Comparison of ENCODE assay signal across 12 cellular contexts in the genomic region with DNA sequence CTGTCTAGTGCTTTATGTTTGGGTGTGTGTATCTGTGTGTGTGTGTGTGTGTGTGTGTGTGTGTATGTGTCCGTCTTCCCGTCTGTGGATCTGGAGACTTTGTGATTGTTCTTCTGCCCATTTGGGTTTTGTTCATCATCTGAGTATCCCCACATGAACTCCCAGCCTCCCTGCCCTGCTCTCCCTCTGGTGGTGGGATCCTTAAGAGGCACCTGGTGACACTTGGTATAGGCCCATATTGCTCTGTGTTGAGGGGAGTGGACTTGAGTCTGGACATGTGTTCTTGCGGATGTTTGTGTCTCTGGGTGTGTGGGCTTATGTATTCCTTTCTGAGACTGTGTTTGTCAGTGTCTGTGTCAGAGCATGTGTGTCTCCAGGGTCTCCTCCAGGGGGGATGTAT. TPM values are rescaled to one million over a fixed set of nuclear protein-coding genes. Genes with fewer than 3 reads are reported as not detected.
A peak's percentile ranks its signal among the peaks of the same experiment; 100 is the strongest.
DNase-seq lines count a peak whose midpoint lies in the region; ATAC-seq and TF ChIP-seq lines count a peak whose summit lies in the region.
"Had no signal": no experiment of that assay in that cellular context is flagged by ENCODE, and none has a peak within 500 bp of the region (broad histone marks: within the 10 kb centered on the region; RNA-seq: fewer than 3 reads in every experiment).

No MANE protein-coding gene starts in this region.

- no peak overlapping the region for H3K4me3 Mint-ChIP-seq in activated naive CD8-positive, alpha-beta T cell treated with anti-CD3 and anti-CD28 coated beads, Interleukin-2, amount 10 ng/mL, durations not matched to agents 7 days and 5 days
- H3K4me3 Mint-ChIP-seq in activated naive CD8-positive, alpha-beta T cell treated with anti-CD3 and anti-CD28 coated beads for 36 hours = no peak overlapping the region
- no peak overlapping the region for H3K4me3 Mint-ChIP-seq in stimulated activated effector memory CD8-positive, alpha-beta T cell treated with anti-CD3 and anti-CD28 coated beads, Interleukin-12 subunit alpha, Interleukin-12 subunit beta, amount 100 ng/mL, for 72 hours
- H3K4me3 Mint-ChIP-seq in activated CD4-positive, alpha-beta memory T cell treated with anti-CD3 and anti-CD28 coated beads for 36 hours = no peak overlapping the region
- H3K4me3 Mint-ChIP-seq: B cell had no signal

- CTCF ChIA-PET in activated CD4-positive, alpha-beta memory T cell treated with anti-CD3 and anti-CD28 coated beads for 36 hours (lab: Charles Lee) = interaction anchor here (1.1 to 3.6 kb wide), 2 partner anchors 64 to 66 kb away, joined by 3 to 17 read pairs; a partner anchor contains a TSS

- H3K27me3 ChIP-seq in OCI-LY3 (ENCODE audit: low read depth, low read length) = no peaks in the 10 kb centered on the region
- H3K27me3 ChIP-seq: pancreas, uterus had no signal

- no peaks in the 10 kb centered on the region for H3K9me3 Mint-ChIP-seq in activated naive CD8-positive, alpha-beta T cell treated with anti-CD3 and anti-CD28 coated beads, Interleukin-2, amount 10 ng/mL, durations not matched to agents 7 days and 5 days
- no peaks in the 10 kb centered on the region for H3K9me3 Mint-ChIP-seq in activated naive CD8-positive, alpha-beta T cell treated with anti-CD3 and anti-CD28 coated beads for 36 hours
- no peaks in the 10 kb centered on the region for H3K9me3 Mint-ChIP-seq in stimulated activated effector memory CD8-positive, alpha-beta T cell treated with anti-CD3 and anti-CD28 coated beads, Interleukin-12 subunit alpha, Interleukin-12 subunit beta, amount 100 ng/mL, for 72 hours
- no peaks in the 10 kb centered on the region for H3K9me3 Mint-ChIP-seq in activated CD4-positive, alpha-beta memory T cell treated with anti-CD3 and anti-CD28 coated beads for 36 hours

- peak overlapping the region; percentile 71 for H3K27ac Mint-ChIP-seq in activated naive CD8-positive, alpha-beta T cell treated with anti-CD3 and anti-CD28 coated beads, Interleukin-2, amount 10 ng/mL, durations not matched to agents 7 days and 5 days
- H3K27ac Mint-ChIP-seq in activated naive CD8-positive, alpha-beta T cell treated with anti-CD3 and anti-CD28 coated beads for 36 hours = no peak overlapping the region
- peak overlapping the region; percentile 76 for H3K27ac Mint-ChIP-seq in stimulated activated effector memory CD8-positive, alpha-beta T cell treated with anti-CD3 and anti-CD28 coated beads, Interleukin-12 subunit alpha, Interleukin-12 subunit beta, amount 100 ng/mL, for 72 hours
- no peak overlapping the region for H3K27ac Mint-ChIP-seq in activated CD4-positive, alpha-beta memory T cell treated with anti-CD3 and anti-CD28 coated beads for 36 hours
- H3K27ac Mint-ChIP-seq: B cell had no signal

- H3K4me1 ChIP-seq in OCI-LY3 (ENCODE audit: low read length) = no peaks in the 10 kb centered on the region
- H3K4me1 ChIP-seq: uterus had no signal

- intact Hi-C loops in activated CD4-positive, alpha-beta memory T cell treated with anti-CD3 and anti-CD28 coated beads for 36 hours (cut with micrococcal nuclease) = no loop called here

- H3K9me3 ChIP-seq in OCI-LY3 (ENCODE audit: insufficient read depth, low read length) = no peaks in the 10 kb centered on the region
- H3K9me3 ChIP-seq: pancreas, uterus had no signal

- H3K36me3 ChIP-seq in OCI-LY3 (replicated peaks; ENCODE audit: low read depth, low read length) = peaks cover 84% of the 10 kb centered on the region
- H3K36me3 ChIP-seq: uterus had no signal

- peak; percentile 20 for TF ChIP-seq CTCF in OCI-LY3 (IDR thresholded peaks at IDR 0.05; ENCODE audit: low read depth, low read length)

- no peak overlapping the region for H3K27ac ChIP-seq in OCI-LY3 (ENCODE audit: low read length)
- H3K27ac ChIP-seq: pancreas, uterus had no signal

- H4K20me1 ChIP-seq in OCI-LY3 (ENCODE audit: insufficient read depth, low read length) = no peaks in the 10 kb centered on the region

- POLR2A ChIA-PET in activated naive CD8-positive, alpha-beta T cell treated with anti-CD3 and anti-CD28 coated beads, Interleukin-2, amount 10 ng/mL, durations not matched to agents 7 days and 5 days (lab: Charles Lee) = no interaction called here
- POLR2A ChIA-PET in activated CD4-positive, alpha-beta memory T cell treated with anti-CD3 and anti-CD28 coated beads for 36 hours (lab: Charles Lee) = no interaction called here

- H3K27me3 Mint-ChIP-seq in activated naive CD8-positive, alpha-beta T cell treated with anti-CD3 and anti-CD28 coated beads, Interleukin-2, amount 10 ng/mL, durations not matched to agents 7 days and 5 days = no peaks in the 10 kb centered on the region
- H3K27me3 Mint-ChIP-seq in activated naive CD8-positive, alpha-beta T cell treated with anti-CD3 and anti-CD28 coated beads for 36 hours = no peaks in the 10 kb centered on the region
- H3K27me3 Mint-ChIP-seq in activated CD4-positive, alpha-beta memory T cell treated with anti-CD3 and anti-CD28 coated beads for 36 hours = no peaks in the 10 kb centered on the region
- H3K27me3 Mint-ChIP-seq: B cell had no signal

- H3K4me2 ChIP-seq in OCI-LY3 (ENCODE audit: low read length) = no peak overlapping the region

- no peak overlapping the region for H3K9ac ChIP-seq in OCI-LY3 (ENCODE audit: low read length)

- DNase-seq in activated naive CD8-positive, alpha-beta T cell treated with anti-CD3 and anti-CD28 coated beads, Interleukin-2, amount 10 ng/mL, durations not matched to agents 7 days and 5 days = no peak
- DNase-seq in activated naive CD8-positive, alpha-beta T cell treated with anti-CD3 and anti-CD28 coated beads for 36 hours = no peak
- DNase-seq in dermis blood vessel endothelial cell (peak; percentile 57), NCI-H2227 (lab: John Stamatoyannopoulos, UW; ENCODE audit: unreplicated experiment) (no peak)
- no peak for DNase-seq in stimulated activated effector memory CD8-positive, alpha-beta T cell treated with anti-CD3 and anti-CD28 coated beads, Interleukin-12 subunit alpha, Interleukin-12 subunit beta, amount 100 ng/mL, for 72 hours (ENCODE audit: low spot score in 2 of 2)
- no peak for DNase-seq in activated CD4-positive, alpha-beta memory T cell treated with anti-CD3 and anti-CD28 coated beads for 36 hours
- DNase-seq: NCI-H187 treated with DMSO at 0.1 percent for 48 hours, pancreas, uterus had no signal

- ATAC-seq in activated naive CD8-positive, alpha-beta T cell treated with anti-CD3 and anti-CD28 coated beads, Interleukin-2, amount 10 ng/mL, durations not matched to agents 7 days and 5 days (ENCODE audit: low read depth) = peak; percentile 32
- ATAC-seq in stimulated activated effector memory CD8-positive, alpha-beta T cell treated with anti-CD3 and anti-CD28 coated beads, Interleukin-12 subunit alpha, Interleukin-12 subunit beta, amount 100 ng/mL, for 72 hours = no peak
- ATAC-seq in HG03175 (IDR thresholded peaks at IDR 0.05; ENCODE audit: unreplicated experiment) = no peak
- ATAC-seq: pancreas had no signal

- no peak overlapping the region for H2AFZ ChIP-seq in OCI-LY3 (ENCODE audit: low read depth, low read length)

- peaks cover 14% of the 10 kb centered on the region for H3K4me1 Mint-ChIP-seq in activated naive CD8-positive, alpha-beta T cell treated with anti-CD3 and anti-CD28 coated beads, Interleukin-2, amount 10 ng/mL, durations not matched to agents 7 days and 5 days
- H3K4me1 Mint-ChIP-seq in activated naive CD8-positive, alpha-beta T cell treated with anti-CD3 and anti-CD28 coated beads for 36 hours = no peaks in the 10 kb centered on the region
- H3K4me1 Mint-ChIP-seq in stimulated activated effector memory CD8-positive, alpha-beta T cell treated with anti-CD3 and anti-CD28 coated beads, Interleukin-12 subunit alpha, Interleukin-12 subunit beta, amount 100 ng/mL, for 72 hours = no peaks in the 10 kb centered on the region
- H3K4me1 Mint-ChIP-seq in activated CD4-positive, alpha-beta memory T cell treated with anti-CD3 and anti-CD28 coated beads for 36 hours (ENCODE audit: low read depth) = no peaks in the 10 kb centered on the region
- H3K4me1 Mint-ChIP-seq: B cell had no signal

- H3K79me2 ChIP-seq in OCI-LY3 (ENCODE audit: low read length) = no peaks in the 10 kb centered on the region

- no peak overlapping the region for H3K4me3 ChIP-seq in OCI-LY3 (ENCODE audit: low read length)
- H3K4me3 ChIP-seq: pancreas, uterus had no signal

- peaks cover 39% of the 10 kb centered on the region for H3K36me3 Mint-ChIP-seq in activated naive CD8-positive, alpha-beta T cell treated with anti-CD3 and anti-CD28 coated beads, Interleukin-2, amount 10 ng/mL, durations not matched to agents 7 days and 5 days
- H3K36me3 Mint-ChIP-seq in activated naive CD8-positive, alpha-beta T cell treated with anti-CD3 and anti-CD28 coated beads for 36 hours = peaks cover 26% of the 10 kb centered on the region
- peaks cover 100% of the 10 kb centered on the region for H3K36me3 Mint-ChIP-seq in stimulated activated effector memory CD8-positive, alpha-beta T cell treated with anti-CD3 and anti-CD28 coated beads, Interleukin-12 subunit alpha, Interleukin-12 subunit beta, amount 100 ng/mL, for 72 hours
- peaks cover 52% of the 10 kb centered on the region for H3K36me3 Mint-ChIP-seq in activated CD4-positive, alpha-beta memory T cell treated with anti-CD3 and anti-CD28 coated beads for 36 hours

RNA-seq across cellular contexts. Expression of a gene that starts 15.3 kb away (rescaled TPM):
- total RNA-seq in activated naive CD8-positive, alpha-beta T cell treated with anti-CD3 and anti-CD28 coated beads, Interleukin-2, amount 10 ng/mL, durations not matched to agents 7 days and 5 days = under 1 TPM; 0.58 to 0.74 TPM
- under 1 TPM; 0.58 to 0.82 TPM for total RNA-seq in activated naive CD8-positive, alpha-beta T cell treated with anti-CD3 and anti-CD28 coated beads for 36 hours
- total RNA-seq in dermis blood vessel endothelial cell = 0.09 and 0.17 TPM in 2 replicates
- total RNA-seq in activated CD4-positive, alpha-beta memory T cell treated with anti-CD3 and anti-CD28 coated beads for 36 hours = under 1 TPM; 0.21 to 0.27 TPM
- total RNA-seq: B cell had no signal

RNA-seq across cellular contexts. Expression of a gene that starts 37.1 kb away (rescaled TPM):
- total RNA-seq in activated naive CD8-positive, alpha-beta T cell treated with anti-CD3 and anti-CD28 coated beads, Interleukin-2, amount 10 ng/mL, durations not matched to agents 7 days and 5 days = 10 to 100 TPM; 39.1 to 39.7 TPM
- 10 to 100 TPM; 18.3 to 21.6 TPM for total RNA-seq in activated naive CD8-positive, alpha-beta T cell treated with anti-CD3 and anti-CD28 coated beads for 36 hours
- total RNA-seq in dermis blood vessel endothelial cell = 10.0 and 14.7 TPM in 2 replicates
- 10 to 100 TPM; 15.4 to 17.3 TPM for total RNA-seq in activated CD4-positive, alpha-beta memory T cell treated with anti-CD3 and anti-CD28 coated beads for 36 hours

Comparison
In these comparisons a context has a peak if more than half of its experiments do, and no peak if none do; other contexts are left out.
1. H3K27ac Mint-ChIP-seq: peak in activated naive CD8-positive, alpha-beta T cell treated with anti-CD3 and anti-CD28 coated beads, Interleukin-2, amount 10 ng/mL, durations not matched to agents 7 days and 5 days (single experiment) and stimulated activated effector memory CD8-positive, alpha-beta T cell treated with anti-CD3 and anti-CD28 coated beads, Interleukin-12 subunit alpha, Interleukin-12 subunit beta, amount 100 ng/mL, for 72 hours (single experiment); none in activated naive CD8-positive, alpha-beta T cell treated with anti-CD3 and anti-CD28 coated beads for 36 hours (single experiment) and activated CD4-positive, alpha-beta memory T cell treated with anti-CD3 and anti-CD28 coated beads for 36 hours (single experiment).